In the genomic region with DNA sequence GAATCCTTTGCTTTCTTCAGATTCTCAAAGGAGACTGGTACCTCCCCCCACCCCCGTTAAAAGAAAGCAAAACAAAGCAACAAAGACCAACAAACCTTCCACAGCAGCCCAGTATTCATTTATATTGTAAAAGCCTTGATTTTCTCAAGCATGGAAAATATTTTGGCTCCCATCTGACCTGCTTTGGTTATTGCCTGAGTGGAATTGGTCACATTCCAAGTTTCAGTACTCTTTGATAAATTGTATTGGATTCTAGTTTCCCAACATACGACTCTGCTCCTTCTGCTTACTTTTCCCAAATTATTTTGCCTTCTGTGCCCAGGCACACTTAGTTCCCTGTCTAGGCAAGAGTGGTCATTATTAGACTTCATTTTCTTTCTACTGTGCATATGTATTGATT, we compare ENCODE assay signal across 10 cellular contexts. TPM values are rescaled to one million over a fixed set of nuclear protein-coding genes. Genes with fewer than 3 reads are reported as not detected.
DNase-seq lines count a peak whose midpoint lies in the region; ATAC-seq, FAIRE-seq and TF ChIP-seq lines count a peak whose summit lies in the region.
"Had no signal": no experiment of that assay in that cellular context is flagged by ENCODE, and none has a peak within 500 bp of the region (broad histone marks: within the 10 kb centered on the region; RNA-seq: fewer than 3 reads in every experiment).

No MANE protein-coding gene starts in this region.

- no peaks in the 10 kb centered on the region for H3K27me3 ChIP-seq in HAP-1 (ENCODE audit: low read depth)
- H3K27me3 ChIP-seq in GM12878 (replicated peaks in 1 of 2; ENCODE audit: control insufficient read depth in 2 of 2, insufficient read depth in 2 of 2, low read length in 1 of 2): no peaks in the 10 kb centered on the region
- no peaks in the 10 kb centered on the region for H3K27me3 ChIP-seq in mesenchymal stem cell (ENCODE audit: control insufficient read depth in 1 of 2, insufficient read depth in 1 of 2, low read length in 2 of 2)
- H3K27me3 ChIP-seq: SJSA1 had no signal

- H3K4ac ChIP-seq in mesenchymal stem cell (ENCODE audit: low read depth in 1 of 2, low read length in 2 of 2): no peak overlapping the region

- no peak overlapping the region for H3K4me3 ChIP-seq in A549
- H3K4me3 ChIP-seq in HAP-1: peak overlapping the region; percentile 75
- peak overlapping the region; percentile 92; the same call in 1 of the 2 replicates for H3K4me3 ChIP-seq in GM12878
- peak overlapping the region in 1 of 2 experiments; percentile 91 for H3K4me3 ChIP-seq in mesenchymal stem cell (ENCODE audit: insufficient read depth in 1 of 2, low read depth in 1 of 2, low read length in 2 of 2)

- H3K14ac ChIP-seq in mesenchymal stem cell (ENCODE audit: low read length in 2 of 2): no peak overlapping the region

- no peak overlapping the region for H2BK12ac ChIP-seq in mesenchymal stem cell (ENCODE audit: low read length in 2 of 2)

- intact Hi-C loops in GM12878 (cut with micrococcal nuclease; ENCODE audit: unreplicated experiment): no loop called here

- WGBS in A549 (ENCODE audit: missing lambda C conversion rate): 70% methylated on average over 2 of the region's 2 CpGs
- WGBS in GM12878 (ENCODE audit: insufficient coverage, insufficient replicate concordance, low lambda C conversion rate, missing lambda C conversion rate): 93% methylated on average over 2 of the region's 2 CpGs
- 80% methylated on average over 1 of the region's 2 CpGs for WGBS in mesenchymal stem cell

- FAIRE-seq in A549 (lab: Jason Lieb, UNC) (no peak), GM12878 (lab: Jason Lieb, UNC) (no peak), HTR-8/SVneo (lab: Jason Lieb, UNC) (no peak)

- SMC1A ChIA-PET in GM12878 (lab: Charles Lee; ENCODE audit: uncharacterized antibody, unreplicated experiment): no interaction called here

- H3K36me3 ChIP-seq in HAP-1 (replicated peaks) (no peaks in the 10 kb centered on the region), GM12878 (ENCODE audit: control insufficient read depth in 2 of 2, insufficient read depth in 2 of 2, low read length in 1 of 2) (no peaks in the 10 kb centered on the region; a peak in 1 of 4 replicates), mesenchymal stem cell (ENCODE audit: control insufficient read depth in 1 of 2, insufficient read depth in 2 of 2, low read depth in 1 of 2, low read length in 2 of 2) (no peaks in the 10 kb centered on the region)

- H3K4me2 ChIP-seq in A549 (peak overlapping the region; percentile 93), GM12878 (ENCODE audit: control insufficient read depth, insufficient read depth) (peak overlapping the region; percentile 26; the same call in 1 of the 2 replicates), mesenchymal stem cell (ENCODE audit: low read length, poor library complexity, severe bottlenecking) (no peak overlapping the region)

- CTCF ChIA-PET in A549 (lab: Yijun Ruan, JAX) (interaction anchor here (0.6 to 1.0 kb wide), 2 partner anchors 15 to 81 kb away, joined by 3 read pairs; no protein-coding TSS in a partner anchor), GM12878 (lab: Yijun Ruan, JAX) (interaction anchor here (1.4 kb wide), 1 partner anchor 14 kb away, joined by 4 read pairs; no protein-coding TSS in a partner anchor)

- in situ Hi-C loops in HAP-1 (cut with MboI; ENCODE audit: low sequenced_read_pairs) (no loop called here), GM12878 (cut with MboI) (no loop called here)

- DNase-seq in A549 (ENCODE audit: low read depth in 1 of 2, low spot score in 1 of 2): no peak
- peak in 1 of 2 experiments; percentile 25 for DNase-seq in HAP-1 (ENCODE audit: low spot score in 2 of 2)
- no peak for DNase-seq in GM12878 (ENCODE audit: low read depth, low spot score)
- no peak for DNase-seq in mesenchymal stem cell
- no peak for DNase-seq in SW480 (ENCODE audit: low spot score)
- DNase-seq in HTR-8/SVneo (ENCODE audit: insufficient read length, low spot score): no peak
- no peak for DNase-seq in EL
- DNase-seq: NCI-H1436 treated with DMSO at 0.1 percent for 48 hours had no signal

- H3K9me3 ChIP-seq in A549 (no peaks in the 10 kb centered on the region), HAP-1 (no peaks in the 10 kb centered on the region), GM12878 (replicated peaks; ENCODE audit: control insufficient read depth, insufficient read depth, low read length) (no peaks in the 10 kb centered on the region), mesenchymal stem cell (ENCODE audit: control insufficient read depth, low read length) (no peaks in the 10 kb centered on the region)
- H3K9me3 ChIP-seq: SJSA1 had no signal

- H3K9ac ChIP-seq in GM12878 (ENCODE audit: control insufficient read depth, insufficient read depth, low read length) (no peak overlapping the region), mesenchymal stem cell (ENCODE audit: low read length) (peak overlapping the region; percentile 95)

- H3K27ac ChIP-seq in A549: no peak overlapping the region
- no peak overlapping the region for H3K27ac ChIP-seq in GM12878 (ENCODE audit: control insufficient read depth, insufficient read depth)
- no peak overlapping the region for H3K27ac ChIP-seq in mesenchymal stem cell (ENCODE audit: low read length, poor library complexity, severe bottlenecking)
- H3K27ac ChIP-seq: SJSA1 had no signal

- no peak overlapping the region for H3K18ac ChIP-seq in mesenchymal stem cell (ENCODE audit: low read depth in 1 of 2, low read length in 2 of 2)

- no peak for ATAC-seq in A549
- ATAC-seq in GM12878: no peak
- ATAC-seq in GM19455 (IDR thresholded peaks at IDR 0.05; ENCODE audit: unreplicated experiment): no peak

- no peak for TF ChIP-seq POLR2A in A549 (IDR thresholded peaks at IDR 0.05; ENCODE audit: low read length)
- no peak for TF ChIP-seq POLR2A in GM12878 (IDR thresholded peaks at IDR 0.05; ENCODE audit: low read depth, low read length)

- H4K91ac ChIP-seq in mesenchymal stem cell (ENCODE audit: low read length): no peak overlapping the region

- RAD21 ChIA-PET in GM12878 (lab: Charles Lee; ENCODE audit: unreplicated experiment): no interaction called here

- no peak overlapping the region for H2AFZ ChIP-seq in GM12878 (ENCODE audit: control insufficient read depth, low read depth, low read length)
- no peak overlapping the region for H2AFZ ChIP-seq in mesenchymal stem cell (ENCODE audit: low read depth, low read length)

- POLR2A ChIA-PET in A549 (lab: Yijun Ruan, JAX): no interaction called here
- POLR2A ChIA-PET in GM12878 (lab: Charles Lee): no interaction called here

- H4K20me1 ChIP-seq in GM12878 (ENCODE audit: control insufficient read depth, insufficient read depth): no peaks in the 10 kb centered on the region

- H3K79me1 ChIP-seq in mesenchymal stem cell (replicated peaks; ENCODE audit: low read length, poor library complexity, severe bottlenecking): peaks cover 7% of the 10 kb centered on the region

- peaks cover 13% of the 10 kb centered on the region for H3K4me1 ChIP-seq in A549
- peaks cover 26% of the 10 kb centered on the region for H3K4me1 ChIP-seq in HAP-1
- H3K4me1 ChIP-seq in GM12878 (ENCODE audit: control insufficient read depth, insufficient read depth, low read length): no peaks in the 10 kb centered on the region
- H3K4me1 ChIP-seq in mesenchymal stem cell (ENCODE audit: control insufficient read depth, insufficient read depth, low read depth, low read length): peaks cover 6% of the 10 kb centered on the region

- TF ChIP-seq EP300 in A549 (IDR thresholded peaks at IDR 0.05): no peak
- TF ChIP-seq EP300 in GM12878 (IDR thresholded peaks at IDR 0.05; ENCODE audit: borderline replicate concordance in 1 of 2, control insufficient read depth in 1 of 2, low read depth in 2 of 2, low read length in 2 of 2): no peak

- no peak overlapping the region for H2BK5ac ChIP-seq in mesenchymal stem cell (ENCODE audit: low read depth, low read length, poor library complexity, severe bottlenecking)

- TF ChIP-seq CTCF in A549 (IDR thresholded peaks at IDR 0.05) (no peak), GM12878 (IDR thresholded peaks at IDR 0.05 in 2 of 3, conservative IDR thresholded peaks at IDR 0.05 in 1 of 3; ENCODE audit: control insufficient read depth in 2 of 3, extremely low read depth in 1 of 3, insufficient read depth in 1 of 3, low read depth in 3 of 3, low read length in 3 of 3) (no peak)

- peaks cover 54% of the 10 kb centered on the region for H3K79me2 ChIP-seq in GM12878 (ENCODE audit: control insufficient read depth, insufficient read depth, low read length)

- H4K8ac ChIP-seq in mesenchymal stem cell (ENCODE audit: low read length): no peak overlapping the region

- BruUV-seq in GM12878 (replicated peaks; lab: Mats Ljungman, UMichigan): TSS peak; percentile 57

- no peak overlapping the region for H2BK120ac ChIP-seq in mesenchymal stem cell (ENCODE audit: low read depth, low read length)

- no peak overlapping the region for H3K23ac ChIP-seq in mesenchymal stem cell (ENCODE audit: low read length in 2 of 2)

- TF ChIP-seq RAD21 in A549 (conservative IDR thresholded peaks at IDR 0.05 in 1 of 2, IDR thresholded peaks at IDR 0.05 in 1 of 2) (no peak), GM12878 (IDR thresholded peaks at IDR 0.05; ENCODE audit: insufficient read depth, low read depth, low read length) (no peak)

- no peak overlapping the region for H2AK5ac ChIP-seq in mesenchymal stem cell (ENCODE audit: low read length, severe bottlenecking)

- no peak overlapping the region for H2BK15ac ChIP-seq in mesenchymal stem cell (ENCODE audit: low read depth, poor library complexity, severe bottlenecking)

RNA-seq across cellular contexts. Expression of a gene that starts 1.3 kb away (rescaled TPM):
- polyA plus RNA-seq in A549 (2011; rRNA removed) (0.21 and 0.22 TPM in 2 replicates), A549 (2017; fragmentation: RNase III; extraction: RNeasy Plus Mini Kit Qiagen cat#74134 plus additional on column Dnase treatment) (0.05 to 0.19 TPM (median 0.09 TPM) in 3 replicates), GM12878 (2011; rRNA removed) (0.01 and 0.04 TPM in 2 replicates), GM12878 (2014; fragmentation: Illumina TruSeq; extraction: Trizol) (0.15 TPM in 1 of 2 replicates, not detected in the other), GM12878 (2014; fragmentation: Nextera tagmentation; extraction: Ambion mirVana) (not detected), GM12878 (2014; rRNA removed) (not detected in 2 replicates), GM12878 (2016; fragmentation: Nextera tagmentation; extraction: Ambion mirVana) (under 1 TPM; 0.05 to 0.20 TPM)
- polyA plus RNA-seq in A549 (2012; cell fraction: cytosol; rRNA removed): 0.05 and 0.08 TPM in 2 replicates
- polyA plus RNA-seq in A549 (2012; cell fraction: nucleus; rRNA removed): 0.18 and 0.24 TPM in 2 replicates
- 0.10 and 0.83 TPM in 2 replicates for polyA minus RNA-seq in A549 (2011; rRNA and poly(A)+ RNA removed)
- total RNA-seq in GM12878 (2013; cell fraction: nucleolus; rRNA removed): 0.31 TPM in 1 of 2 replicates, not detected in the other
- total RNA-seq in GM12878 (2014; rRNA removed) (not detected in 2 replicates), GM12878 (2014; rRNA removed; fragmentation: Illumina TruSeq; extraction: Trizol) (not detected in 2 replicates), GM12878 (2021) (not detected in 2 replicates)
- not detected for polyA plus RNA-seq in GM12878 (2011; ENCODE audit: low read depth)
- polyA plus RNA-seq in GM12878 (2011; cell fraction: cytosol; rRNA removed): 0.02 and 0.25 TPM in 2 replicates
- 0.06 and 0.10 TPM in 2 replicates for polyA plus RNA-seq in GM12878 (2011; cell fraction: nucleus; rRNA removed)
- polyA plus RNA-seq in GM12878 (2012): not detected in 2 replicates
- polyA minus RNA-seq in GM12878 (2011; rRNA and poly(A)+ RNA removed): not detected in 2 replicates
- not detected in 2 replicates for polyA minus RNA-seq in GM12878 (2011; cell fraction: cytosol; rRNA and poly(A)+ RNA removed)
- polyA minus RNA-seq in GM12878 (2011; cell fraction: nucleus; rRNA and poly(A)+ RNA removed): not detected in 2 replicates
- 0.06 TPM for polyA plus RNA-seq in mesenchymal stem cell (2013, experiment 1 of 2)
- 0.07 TPM for polyA plus RNA-seq in mesenchymal stem cell (2013, experiment 2 of 2)
- total RNA-seq: SJSA1 had no signal

RNA-seq across cellular contexts. Expression of a gene that starts 2.0 kb away (rescaled TPM):
- polyA plus RNA-seq in A549 (2011; rRNA removed) (51.3 and 53.6 TPM in 2 replicates), A549 (2017; fragmentation: RNase III; extraction: RNeasy Plus Mini Kit Qiagen cat#74134 plus additional on column Dnase treatment) (27.8 to 29.7 TPM (median 29.1 TPM) in 3 replicates), GM12878 (2011; rRNA removed) (45.0 and 55.0 TPM in 2 replicates), GM12878 (2014; fragmentation: Illumina TruSeq; extraction: Trizol) (30.4 and 30.5 TPM in 2 replicates), GM12878 (2014; fragmentation: Nextera tagmentation; extraction: Ambion mirVana) (10 to 100 TPM in 1 of 2 experiments, 1 to 10 TPM in 1; 8.3 to 10.1 TPM), GM12878 (2014; rRNA removed) (26.4 and 28.7 TPM in 2 replicates), GM12878 (2016; fragmentation: Nextera tagmentation; extraction: Ambion mirVana) (10 to 100 TPM; 44.2 to 48.0 TPM)
- 13.1 and 16.4 TPM in 2 replicates for polyA plus RNA-seq in A549 (2012; cell fraction: cytosol; rRNA removed)
- 16.6 and 17.1 TPM in 2 replicates for polyA plus RNA-seq in A549 (2012; cell fraction: nucleus; rRNA removed)
- polyA minus RNA-seq in A549 (2011; rRNA and poly(A)+ RNA removed): 96.9 and 112 TPM in 2 replicates
- total RNA-seq in GM12878 (2013; cell fraction: nucleolus; rRNA removed): 86.3 and 91.1 TPM in 2 replicates
- total RNA-seq in GM12878 (2014; rRNA removed) (31.5 and 34.4 TPM in 2 replicates), GM12878 (2014; rRNA removed; fragmentation: Illumina TruSeq; extraction: Trizol) (36.3 and 38.2 TPM in 2 replicates), GM12878 (2021) (43.8 and 44.8 TPM in 2 replicates)
- 15.8 TPM for polyA plus RNA-seq in GM12878 (2011; ENCODE audit: low read depth)
- 22.9 and 25.4 TPM in 2 replicates for polyA plus RNA-seq in GM12878 (2011; cell fraction: cytosol; rRNA removed)
- 33.0 and 37.3 TPM in 2 replicates for polyA plus RNA-seq in GM12878 (2011; cell fraction: nucleus; rRNA removed)
- polyA plus RNA-seq in GM12878 (2012): 20.2 and 28.0 TPM in 2 replicates
- polyA minus RNA-seq in GM12878 (2011; rRNA and poly(A)+ RNA removed): 69.2 and 83.0 TPM in 2 replicates
- polyA minus RNA-seq in GM12878 (2011; cell fraction: cytosol; rRNA and poly(A)+ RNA removed): 29.3 and 30.3 TPM in 2 replicates
- 33.5 and 42.2 TPM in 2 replicates for polyA minus RNA-seq in GM12878 (2011; cell fraction: nucleus; rRNA and poly(A)+ RNA removed)
- 23.1 TPM for polyA plus RNA-seq in mesenchymal stem cell (2013, experiment 1 of 2)
- 23.1 TPM for polyA plus RNA-seq in mesenchymal stem cell (2013, experiment 2 of 2)
